ENCODE assay signal across 25 cellular contexts in the genomic region with DNA sequence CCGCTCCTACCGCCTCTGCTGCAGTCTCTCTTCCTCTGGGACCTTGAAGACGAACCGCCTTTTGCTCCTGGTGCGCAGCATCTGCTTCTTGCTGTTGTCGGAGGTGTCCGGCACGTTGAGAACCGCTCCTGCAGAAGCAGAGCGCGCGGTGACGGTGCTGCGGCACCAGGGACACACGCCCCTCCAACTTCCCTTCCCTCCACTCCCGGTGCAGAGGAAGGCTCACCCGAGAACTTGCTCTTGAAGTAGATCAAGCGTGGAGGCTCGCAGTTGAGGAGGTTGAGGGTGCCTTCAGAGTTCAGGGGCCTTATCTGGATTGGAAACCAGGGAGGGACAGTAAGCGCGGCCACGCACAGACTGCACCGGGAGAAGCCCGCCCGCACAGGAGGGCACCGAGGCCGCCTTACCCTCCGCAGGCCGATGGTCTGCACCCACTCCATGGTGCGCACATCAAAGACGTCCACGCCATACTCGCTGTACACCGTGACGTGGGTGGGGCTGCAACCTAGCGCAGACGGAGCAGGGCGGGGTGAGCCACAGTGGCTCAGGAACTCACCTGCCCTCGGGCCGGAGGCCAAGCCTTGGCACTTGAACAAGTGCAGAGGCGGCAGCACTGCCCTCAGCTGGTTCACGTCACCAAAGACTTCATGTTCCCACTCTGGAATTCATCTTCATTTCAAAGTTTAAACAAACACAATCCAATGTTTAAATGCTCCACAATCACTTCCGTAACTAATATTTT. TPM values are rescaled to one million over a fixed set of nuclear protein-coding genes. Genes with fewer than 3 reads are reported as not detected.
DNase-seq lines count a peak whose midpoint lies in the region; ATAC-seq and TF ChIP-seq lines count a peak whose summit lies in the region.
"Had no signal": no experiment of that assay in that cellular context is flagged by ENCODE, and none has a peak within 500 bp of the region (broad histone marks: within the 10 kb centered on the region; RNA-seq: fewer than 3 reads in every experiment).

No MANE protein-coding gene starts in this region.

- H4K8ac ChIP-seq in neuronal stem cell (ENCODE audit: low read depth, low read length): no peak overlapping the region

- intact Hi-C loops in Right ventricle myocardium superior (cut with DNase I) (no loop called here), left ventricle myocardium inferior (cut with micrococcal nuclease) (no loop called here)

- H3K27me3 ChIP-seq in left ventricle myocardium inferior (ENCODE audit: low read depth) (no peaks in the 10 kb centered on the region), neuronal stem cell (ENCODE audit: control insufficient read depth in 3 of 3, insufficient read depth in 3 of 3, low read depth in 1 of 3, low read length in 3 of 3) (no peaks in the 10 kb centered on the region)
- H3K27me3 ChIP-seq: breast epithelium, hepatocyte had no signal

- no peak overlapping the region for H2BK15ac ChIP-seq in neuronal stem cell (ENCODE audit: low read length)

- no peak overlapping the region for H3K4ac ChIP-seq in neuronal stem cell (ENCODE audit: low read length)

- H3K9me3 ChIP-seq in left ventricle myocardium inferior (replicated peaks): no peaks in the 10 kb centered on the region
- H3K9me3 ChIP-seq in neuronal stem cell (replicated peaks in 1 of 2; ENCODE audit: control insufficient read depth in 2 of 2, insufficient read depth in 1 of 2, low read depth in 1 of 2, low read length in 2 of 2): no peaks in the 10 kb centered on the region
- H3K9me3 ChIP-seq: breast epithelium had no signal

- no peak overlapping the region for H3K4me2 ChIP-seq in neuronal stem cell (ENCODE audit: insufficient read depth, low read length, poor library complexity, severe bottlenecking)
- H3K4me2 ChIP-seq: hepatocyte had no signal

- no peak overlapping the region for H2BK5ac ChIP-seq in neuronal stem cell (ENCODE audit: low read length)

- no peak for DNase-seq in Right ventricle myocardium superior
- DNase-seq in left ventricle myocardium inferior: no peak
- no peak for DNase-seq in neuronal stem cell (ENCODE audit: low spot score)
- DNase-seq in RKO (ENCODE audit: low spot score): no peak
- DNase-seq in NCI-H510A (lab: John Stamatoyannopoulos, UW): no peak
- no peak for DNase-seq in GDM1 (lab: John Stamatoyannopoulos, UW)
- DNase-seq: 8988T; activated CD4-positive, alpha-beta memory T cell treated with anti-CD3 and anti-CD28 coated beads for 36 hours; activated CD8-positive, alpha-beta memory T cell treated with anti-CD3 and anti-CD28 coated beads, Interleukin-2, amount 50 U/mL, for 48 hours; activated naive CD4-positive, alpha-beta T cell treated with anti-CD3 and anti-CD28 coated beads, Interleukin-2, amount 50 U/mL, for 16 hours; amniotic stem cell; CD4-positive, alpha-beta T cell; endodermal cell; HCEC 1CT; NCI-H1436; NCI-H2081 treated with DMSO at 0.1 percent for 48 hours; NCI-H345; SHP77 treated with DMSO at 0.1 percent for 48 hours; stimulated activated CD4-positive, alpha-beta T cell treated with anti-CD3 and anti-CD28 coated beads, Interleukin-4, amount 100 ng/mL, for 1 hour had no signal

- TF ChIP-seq CTCF in left ventricle myocardium inferior (IDR thresholded peaks at IDR 0.05; ENCODE audit: borderline replicate concordance): no peak

- H3K23ac ChIP-seq in neuronal stem cell (ENCODE audit: low read depth, low read length, poor library complexity): no peak overlapping the region

- H4K91ac ChIP-seq in neuronal stem cell (ENCODE audit: low read depth, low read length, poor library complexity): no peak overlapping the region

- H2BK120ac ChIP-seq in neuronal stem cell (ENCODE audit: low read depth, low read length): no peak overlapping the region

- peak overlapping the region; percentile 25 for H3K18ac ChIP-seq in neuronal stem cell (ENCODE audit: low read length)

- no CpG with 5 or more reads among the region's 43 CpGs for WGBS in neuronal stem cell (ENCODE audit: extremely low coverage in 2 of 2, insufficient read length in 2 of 2, insufficient replicate concordance in 1 of 2), 2 donors

- H2AK5ac ChIP-seq in neuronal stem cell (ENCODE audit: low read depth, low read length): peak overlapping the region; percentile 83

- ATAC-seq in Right ventricle myocardium superior (ENCODE audit: poor library complexity): peak; percentile 48
- peak; percentile 80 for ATAC-seq in esophagus mucosa
- no peak for ATAC-seq in HG02840 (IDR thresholded peaks at IDR 0.05; ENCODE audit: low FRiP score, unreplicated experiment)
- ATAC-seq: GM12878 had no signal

- H2AFZ ChIP-seq in neuronal stem cell (ENCODE audit: low read length): no peak overlapping the region
- H2AFZ ChIP-seq: hepatocyte, parathyroid adenoma had no signal

- peaks cover 100% of the 10 kb centered on the region for H3K36me3 ChIP-seq in left ventricle myocardium inferior
- peaks cover 40 to 87% of the 10 kb centered on the region in 2 donors for H3K36me3 ChIP-seq in neuronal stem cell (replicated peaks in 1 of 2; ENCODE audit: control insufficient read depth in 2 of 2, insufficient read depth in 2 of 2, low read length in 2 of 2)

- peak overlapping the region; percentile 96 for H2BK12ac ChIP-seq in neuronal stem cell (ENCODE audit: low read length)

- H3K27ac ChIP-seq in left ventricle myocardium inferior (replicated peaks): no peak overlapping the region
- H3K27ac ChIP-seq in neuronal stem cell (replicated peaks; ENCODE audit: low read length): no peak overlapping the region
- H3K27ac ChIP-seq: breast epithelium, hepatocyte, parathyroid adenoma had no signal

- H3K9ac ChIP-seq in neuronal stem cell (ENCODE audit: low read depth, low read length, poor library complexity): no peak overlapping the region
- H3K9ac ChIP-seq: parathyroid adenoma had no signal

- no peak overlapping the region for H3K4me3 ChIP-seq in left ventricle myocardium inferior
- no peak overlapping the region for H3K4me3 ChIP-seq in neuronal stem cell (ENCODE audit: low read length in 2 of 2)
- H3K4me3 ChIP-seq: breast epithelium, GM12878, hepatocyte had no signal

- H3K4me1 ChIP-seq in left ventricle myocardium inferior (peaks cover 12% of the 10 kb centered on the region), neuronal stem cell (ENCODE audit: control insufficient read depth in 2 of 2, insufficient read depth in 1 of 2, low read depth in 1 of 2, low read length in 2 of 2) (peaks cover 0 to 5% of the 10 kb centered on the region in 2 donors)
- H3K4me1 ChIP-seq: breast epithelium, parathyroid adenoma had no signal

- H3K79me1 ChIP-seq in neuronal stem cell (ENCODE audit: low read depth, low read length): no peaks in the 10 kb centered on the region

- no peak overlapping the region for H3K14ac ChIP-seq in neuronal stem cell (ENCODE audit: low read length)

RNA-seq across cellular contexts. Expression of gene AMN, which starts 17.5 kb away (rescaled TPM):
- total RNA-seq in Right ventricle myocardium superior: not detected
- total RNA-seq in left ventricle myocardium inferior: not detected
- total RNA-seq in esophagus mucosa: 12.4 TPM
- 0.46 TPM for polyA plus RNA-seq in neuronal stem cell (2013, experiment 1 of 2)
- polyA plus RNA-seq in neuronal stem cell (2013, experiment 2 of 2): 0.28 TPM

Comparison
In these comparisons a context has a peak if more than half of its experiments do, and no peak if none do; other contexts are left out.
1. RNA of gene AMN, which starts 17.5 kb away (total RNA-seq): 12.4 TPM in esophagus mucosa (single experiment); not detected in Right ventricle myocardium superior (single experiment) and not detected in left ventricle myocardium inferior (single experiment); every median in the first group is over 10 times any median in the second.